Comparison of ENCODE assay signal across 17 cellular contexts in the genomic region with DNA sequence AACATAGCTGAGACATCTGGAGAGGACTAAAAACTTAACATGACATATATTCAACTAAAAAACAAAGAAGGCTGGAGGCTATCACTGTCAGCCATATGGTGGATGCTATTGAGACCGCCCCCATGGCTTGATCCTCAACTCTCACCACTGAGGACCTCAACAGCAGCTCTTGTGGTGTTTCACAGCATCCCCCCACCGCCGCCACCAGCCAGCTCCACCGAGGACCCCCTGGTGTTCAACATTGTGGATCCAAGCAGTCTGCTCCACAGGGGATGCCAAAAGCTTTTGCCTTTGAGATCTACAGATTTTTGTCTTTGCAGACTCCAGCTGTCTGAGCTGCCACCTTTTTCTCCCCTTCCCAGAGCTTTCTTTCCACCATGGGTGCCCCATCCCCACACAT.
DNase-seq lines count a peak whose midpoint lies in the region; ATAC-seq, FAIRE-seq and TF ChIP-seq lines count a peak whose summit lies in the region.
"Had no signal": no experiment of that assay in that cellular context is flagged by ENCODE, and none has a peak within 500 bp of the region (broad histone marks: within the 10 kb centered on the region; RNA-seq: fewer than 3 reads in every experiment).

No MANE protein-coding gene starts in this region.

- POLR2A ChIA-PET in A673 (lab: Charles Lee; ENCODE audit: low non-redundant PET), result no interaction called here

- no peak for TF ChIP-seq EP300 in suprapubic skin (IDR thresholded peaks at IDR 0.05)

- H3K9me3 ChIP-seq in A673 (ENCODE audit: low read depth, low read length, poor library complexity, severe bottlenecking) (no peaks in the 10 kb centered on the region), H9 (ENCODE audit: control insufficient read depth, low read depth, low read length) (no peaks in the 10 kb centered on the region), neuronal stem cell (replicated peaks in 1 of 2; ENCODE audit: control insufficient read depth in 2 of 2, insufficient read depth in 1 of 2, low read depth in 1 of 2, low read length in 2 of 2) (peaks cover 0 to 3% of the 10 kb centered on the region in 2 donors), suprapubic skin (peaks cover 5% of the 10 kb centered on the region), small intestine (ENCODE audit: control insufficient read depth, low read depth) (no peaks in the 10 kb centered on the region)

- no peak overlapping the region for H4K5ac ChIP-seq in H9 (ENCODE audit: insufficient read length, low read depth, low read length)

- DNase-seq in A673 (ENCODE audit: low spot score) (peak; percentile 4), H9 (peak; percentile 29), erythroblast (lab: John Stamatoyannopoulos, UW) (peak; percentile 38 to 66), neuronal stem cell (ENCODE audit: low spot score) (no peak), left cardiac atrium (no peak), suprapubic skin (ENCODE audit: low spot score in 2 of 2) (no peak), small intestine (no peak)
- DNase-seq: 8988T; ACHN; CD4-positive, CD25-positive, alpha-beta regulatory T cell; DMS79; KBM-7 had no signal

- TF ChIP-seq POLR2A in erythroblast (IDR thresholded peaks at IDR 0.05; ENCODE audit: low read length) (no peak), suprapubic skin (IDR thresholded peaks at IDR 0.05) (no peak)

- H3K23ac ChIP-seq in H9 (ENCODE audit: insufficient read length, low read depth, low read length), result no peak overlapping the region
- H3K23ac ChIP-seq in neuronal stem cell (ENCODE audit: low read depth, low read length, poor library complexity), result peak overlapping the region; percentile 38

- WGBS in H9 (ENCODE audit: extremely low coverage, insufficient read length, low lambda C conversion rate), result no CpG with 5 or more reads among the region's 4 CpGs
- WGBS in neuronal stem cell (ENCODE audit: extremely low coverage in 2 of 2, insufficient read length in 2 of 2, insufficient replicate concordance in 1 of 2), 2 donors, result no CpG with 5 or more reads among the region's 4 CpGs
- 67% methylated on average over 4 of the region's 4 CpGs for WGBS in suprapubic skin
- WGBS in small intestine, 3 donors, result 65 to 73% (median 69%) methylated on average over 4 of the region's 4 CpGs

- H2AK5ac ChIP-seq in H9 (ENCODE audit: insufficient read length, low read length) (no peak overlapping the region), neuronal stem cell (ENCODE audit: low read depth, low read length) (no peak overlapping the region)

- H3K79me1 ChIP-seq in H9 (ENCODE audit: insufficient read depth, low read depth, low read length, poor library complexity, severe bottlenecking), result no peaks in the 10 kb centered on the region
- H3K79me1 ChIP-seq in neuronal stem cell (ENCODE audit: low read depth, low read length), result no peaks in the 10 kb centered on the region

- peaks cover 14 to 16% of the 10 kb centered on the region in 2 experiments for H3K4me1 Mint-ChIP-seq in H9
- H3K4me1 Mint-ChIP-seq: CD4-positive, CD25-positive, alpha-beta regulatory T cell had no signal

- no peaks in the 10 kb centered on the region for H4K20me1 ChIP-seq in H9 (ENCODE audit: control insufficient read depth, insufficient read depth, insufficient read length)
- H4K20me1 ChIP-seq: BLaER1 treated with 17β-estradiol and CSF1 and Interleukin-3, amounts not matched to agents 10 nM and 100 nM had no signal

- H2AFZ ChIP-seq in H9 (ENCODE audit: low read length) (no peak overlapping the region), neuronal stem cell (ENCODE audit: low read length) (no peak overlapping the region)

- no peak overlapping the region for H2BK20ac ChIP-seq in H9 (ENCODE audit: low read depth, low read length, poor library complexity, severe bottlenecking)

- H3K27me3 Mint-ChIP-seq in H9 (ENCODE audit: low read depth), result peaks cover 3% of the 10 kb centered on the region; the same call in 1 of the 2 replicates
- H3K27me3 Mint-ChIP-seq: CD4-positive, CD25-positive, alpha-beta regulatory T cell had no signal

- no peak overlapping the region for H3K4me2 ChIP-seq in H9 (ENCODE audit: insufficient read depth, insufficient read length, low read length)
- no peak overlapping the region for H3K4me2 ChIP-seq in neuronal stem cell (ENCODE audit: insufficient read depth, low read length, poor library complexity, severe bottlenecking)
- H3K4me2 ChIP-seq: BLaER1 treated with 17β-estradiol and CSF1 and Interleukin-3, amounts not matched to agents 10 nM and 100 nM had no signal

- H3K56ac ChIP-seq in H9 (ENCODE audit: insufficient read length, low read depth, low read length), result no peak overlapping the region

- H3K79me2 ChIP-seq in H9 (ENCODE audit: insufficient read depth, low read length), result no peaks in the 10 kb centered on the region

- no peak overlapping the region for H3K9ac ChIP-seq in H9 (ENCODE audit: extremely low read depth, insufficient read length, low read length)
- H3K9ac ChIP-seq in neuronal stem cell (ENCODE audit: low read depth, low read length, poor library complexity), result no peak overlapping the region
- H3K9ac ChIP-seq: BLaER1 treated with 17β-estradiol and CSF1 and Interleukin-3, amounts not matched to agents 10 nM and 100 nM had no signal

- H3K23me2 ChIP-seq in H9 (ENCODE audit: insufficient read length, low read depth, low read length, poor library complexity, severe bottlenecking), result no peaks in the 10 kb centered on the region

- intact Hi-C loops in A673 (cut with micrococcal nuclease; ENCODE audit: unreplicated experiment) (no loop called here), left cardiac atrium (cut with DNase I) (no loop called here)

- BruUV-seq in A673 (replicated peaks; lab: Mats Ljungman, UMichigan), result no TSS peak

- H4K91ac ChIP-seq in H9 (ENCODE audit: insufficient read length, low read depth, low read length) (no peak overlapping the region), neuronal stem cell (ENCODE audit: low read depth, low read length, poor library complexity) (no peak overlapping the region)

- H3K27ac Mint-ChIP-seq in H9, result no peak overlapping the region
- H3K27ac Mint-ChIP-seq: CD4-positive, CD25-positive, alpha-beta regulatory T cell had no signal

- H3K36me3 ChIP-seq in A673 (ENCODE audit: insufficient read depth, low read length, poor library complexity, severe bottlenecking), result no peaks in the 10 kb centered on the region
- no peaks in the 10 kb centered on the region for H3K36me3 ChIP-seq in neuronal stem cell (replicated peaks in 1 of 2; ENCODE audit: control insufficient read depth in 2 of 2, insufficient read depth in 2 of 2, low read length in 2 of 2)
- no peaks in the 10 kb centered on the region for H3K36me3 ChIP-seq in suprapubic skin
- no peaks in the 10 kb centered on the region for H3K36me3 ChIP-seq in small intestine (ENCODE audit: control insufficient read depth in 2 of 2, insufficient read depth in 2 of 2, low read length in 2 of 2)
- H3K36me3 ChIP-seq: BLaER1 treated with 17β-estradiol and CSF1 and Interleukin-3, amounts not matched to agents 10 nM and 100 nM had no signal

- no peak for FAIRE-seq in small intestine (lab: Jason Lieb, UNC)
- FAIRE-seq: G401.6, GM12892, H1 had no signal

- no peak for ATAC-seq in left cardiac atrium
- ATAC-seq: HCT116 had no signal

- H3K14ac ChIP-seq in H9 (ENCODE audit: insufficient read depth, low read length) (peak overlapping the region; percentile 22; the same call in 1 of the 2 replicates), neuronal stem cell (ENCODE audit: low read length) (no peak overlapping the region)

- H3K18ac ChIP-seq in H9 (ENCODE audit: insufficient read length, low read depth, low read length) (no peak overlapping the region), neuronal stem cell (ENCODE audit: low read length) (no peak overlapping the region)

- no peak overlapping the region for H3K27ac ChIP-seq in A673 (ENCODE audit: low read depth, low read length, poor library complexity, severe bottlenecking)
- no peak overlapping the region for H3K27ac ChIP-seq in H9 (ENCODE audit: insufficient read length, low read depth, low read length)
- no peak overlapping the region for H3K27ac ChIP-seq in neuronal stem cell (replicated peaks; ENCODE audit: low read length)
- no peak overlapping the region for H3K27ac ChIP-seq in suprapubic skin
- no peak overlapping the region for H3K27ac ChIP-seq in small intestine (ENCODE audit: low read depth in 1 of 2, low read length in 1 of 2)
- H3K27ac ChIP-seq: BLaER1 treated with 17β-estradiol and CSF1 and Interleukin-3, amounts not matched to agents 10 nM and 100 nM had no signal

- H4K8ac ChIP-seq in H9 (replicated peaks; ENCODE audit: insufficient read length, low read depth, low read length), result no peak overlapping the region
- no peak overlapping the region for H4K8ac ChIP-seq in neuronal stem cell (ENCODE audit: low read depth, low read length)

- H3K27me3 ChIP-seq in A673 (replicated peaks; ENCODE audit: insufficient read depth, low read depth, low read length, poor library complexity), result no peaks in the 10 kb centered on the region
- H3K27me3 ChIP-seq in H9 (ENCODE audit: insufficient read depth, low read length), result no peaks in the 10 kb centered on the region
- no peaks in the 10 kb centered on the region for H3K27me3 ChIP-seq in neuronal stem cell (ENCODE audit: control insufficient read depth in 3 of 3, insufficient read depth in 3 of 3, low read depth in 1 of 3, low read length in 3 of 3)
- no peaks in the 10 kb centered on the region for H3K27me3 ChIP-seq in suprapubic skin
- no peaks in the 10 kb centered on the region for H3K27me3 ChIP-seq in small intestine (ENCODE audit: control insufficient read depth in 2 of 2, insufficient read depth in 2 of 2, low read length in 2 of 2)
- H3K27me3 ChIP-seq: BLaER1 treated with 17β-estradiol and CSF1 and Interleukin-3, amounts not matched to agents 10 nM and 100 nM had no signal

- no peak overlapping the region for H2BK15ac ChIP-seq in H9 (ENCODE audit: low read depth, low read length)
- H2BK15ac ChIP-seq in neuronal stem cell (ENCODE audit: low read length), result no peak overlapping the region

- H2BK120ac ChIP-seq in H9 (ENCODE audit: low read depth, low read length, poor library complexity, severe bottlenecking) (no peak overlapping the region), neuronal stem cell (ENCODE audit: low read depth, low read length) (no peak overlapping the region)

- CTCF ChIA-PET in A673 (lab: Charles Lee), result no interaction called here

- peaks cover 10% of the 10 kb centered on the region in 2 experiments; a peak in 4 of 5 replicates for H3K9me3 Mint-ChIP-seq in H9

- H3T11ph ChIP-seq in H9 (ENCODE audit: low read length), result no peak overlapping the region

- H3K4me3 ChIP-seq in A673 (ENCODE audit: low read depth, low read length, poor library complexity, severe bottlenecking) (no peak overlapping the region), neuronal stem cell (ENCODE audit: low read length in 2 of 2) (peak overlapping the region in 1 of 2 donors; percentile 20), suprapubic skin (no peak overlapping the region), small intestine (ENCODE audit: low read depth in 1 of 2, low read length in 2 of 2) (no peak overlapping the region)
- H3K4me3 ChIP-seq: BLaER1 treated with 17β-estradiol and CSF1 and Interleukin-3, amounts not matched to agents 10 nM and 100 nM had no signal

- no peaks in the 10 kb centered on the region for H3K4me1 ChIP-seq in A673 (ENCODE audit: insufficient read depth, low read length, poor library complexity, severe bottlenecking)
- 0 out of 2 replicates have a peak, but pooled peaks cover 2% of the 10 kb centered on the region for H3K4me1 ChIP-seq in H9 (ENCODE audit: insufficient read depth, low read length)
- peaks cover 0 to 2% of the 10 kb centered on the region in 2 donors for H3K4me1 ChIP-seq in neuronal stem cell (ENCODE audit: control insufficient read depth in 2 of 2, insufficient read depth in 1 of 2, low read depth in 1 of 2, low read length in 2 of 2)
- no peaks in the 10 kb centered on the region for H3K4me1 ChIP-seq in suprapubic skin
- no peaks in the 10 kb centered on the region for H3K4me1 ChIP-seq in small intestine (ENCODE audit: control insufficient read depth in 2 of 2, insufficient read depth in 1 of 2, low read depth in 1 of 2, low read length in 1 of 2)
- H3K4me1 ChIP-seq: BLaER1 treated with 17β-estradiol and CSF1 and Interleukin-3, amounts not matched to agents 10 nM and 100 nM had no signal

- H3K4ac ChIP-seq in H9 (ENCODE audit: low read depth, low read length) (no peak overlapping the region), neuronal stem cell (ENCODE audit: low read length) (no peak overlapping the region)

- H2BK5ac ChIP-seq in H9 (ENCODE audit: insufficient read length, low read length) (no peak overlapping the region), neuronal stem cell (ENCODE audit: low read length) (no peak overlapping the region)

- TF ChIP-seq CTCF in A673 (conservative IDR thresholded peaks at IDR 0.05; ENCODE audit: low read depth, low read length) (no peak), H9 (conservative IDR thresholded peaks at IDR 0.05) (no peak), suprapubic skin (IDR thresholded peaks at IDR 0.05) (no peak)

- no peak overlapping the region for H3K4me3 Mint-ChIP-seq in H9
- H3K4me3 Mint-ChIP-seq: CD4-positive, CD25-positive, alpha-beta regulatory T cell had no signal

- no peak overlapping the region for H2BK12ac ChIP-seq in H9 (ENCODE audit: insufficient read length, low read depth, low read length)
- H2BK12ac ChIP-seq in neuronal stem cell (ENCODE audit: low read length), result no peak overlapping the region

- H3K36me3 Mint-ChIP-seq in H9 (ENCODE audit: insufficient read depth in 1 of 3, low read depth in 3 of 3), result peaks cover 0 to 4% (median 0%) of the 10 kb centered on the region in 3 experiments; a peak in 3 of 7 replicates
- H3K36me3 Mint-ChIP-seq: CD4-positive, CD25-positive, alpha-beta regulatory T cell had no signal

Comparison
In these comparisons a context has a peak if more than half of its experiments do, and no peak if none do; other contexts are left out.
1. DNase-seq: peak in A673 (single experiment), H9 (single experiment) and erythroblast (2 of 2); none in neuronal stem cell (single experiment), left cardiac atrium (single experiment), suprapubic skin (0 of 2) and small intestine (single experiment).